Comparison of ENCODE assay signal across 28 cellular contexts in the genomic region with DNA sequence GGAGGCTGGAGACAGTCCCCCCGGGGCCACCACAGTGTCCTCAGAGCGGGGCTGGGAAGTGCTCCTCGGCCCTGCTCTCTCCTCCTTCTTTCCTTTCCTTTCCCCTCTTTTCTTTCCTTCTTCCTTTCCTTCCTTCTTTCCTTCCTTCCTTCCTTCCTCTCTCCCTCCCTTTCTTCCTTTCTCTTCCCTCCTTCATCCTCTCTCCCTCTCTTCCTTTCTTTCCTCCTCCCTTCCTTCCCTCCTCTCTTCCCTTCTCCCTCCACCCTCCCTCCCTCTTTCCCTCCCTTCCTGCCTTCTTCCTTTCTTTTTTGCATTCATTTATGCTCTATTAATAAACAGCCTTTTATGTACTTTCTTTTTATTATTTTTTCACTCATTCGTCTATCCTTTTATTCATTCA.
DNase-seq lines count a peak whose midpoint lies in the region; ATAC-seq and TF ChIP-seq lines count a peak whose summit lies in the region.
"Had no signal": no experiment of that assay in that cellular context is flagged by ENCODE, and none has a peak within 500 bp of the region (broad histone marks: within the 10 kb centered on the region; RNA-seq: fewer than 3 reads in every experiment).

No MANE protein-coding gene starts in this region.

- H3K9me3 ChIP-seq in HEK293 (ENCODE audit: control insufficient read depth, insufficient read depth, low read depth, low read length) (no peaks in the 10 kb centered on the region), RWPE2 (ENCODE audit: severe bottlenecking) (peaks cover 2% of the 10 kb centered on the region)
- H3K9me3 ChIP-seq: A549; BE2C; BLaER1; BLaER1 treated with 17β-estradiol and CSF1 and Interleukin-3, amounts not matched to agents 10 nM and 100 nM; Caco-2 had no signal

- H3K4me1 ChIP-seq in HEK293 (ENCODE audit: control insufficient read depth, insufficient read depth, low read length) (no peaks in the 10 kb centered on the region), RWPE2 (ENCODE audit: insufficient read depth, poor library complexity, severe bottlenecking) (peaks cover 17% of the 10 kb centered on the region)
- H3K4me1 ChIP-seq: A549, BE2C, Caco-2 had no signal

- ATAC-seq in RWPE2 (ENCODE audit: low read depth) (no peak), HG03025 (IDR thresholded peaks at IDR 0.05; ENCODE audit: low FRiP score, unreplicated experiment) (no peak)
- ATAC-seq: A549; CD8-positive, alpha-beta T cell had no signal

- CTCF ChIA-PET in HEK293 (lab: Yijun Ruan, JAX) = no interaction called here

- intact Hi-C loops in dorsolateral prefrontal cortex (cut with DNase I) = loop anchor here in 1 of 2 donors (2.0 kb wide), 1 partner anchor 14 kb away; no protein-coding TSS in a partner anchor

- TF ChIP-seq CTCF in HEK293 (tag by site-specific recombination; IDR thresholded peaks at IDR 0.05) (no peak), RWPE2 (IDR thresholded peaks at IDR 0.05; ENCODE audit: poor library complexity, severe bottlenecking) (no peak), dorsolateral prefrontal cortex (IDR thresholded peaks at IDR 0.05 in 54 of 56, conservative IDR thresholded peaks at IDR 0.05 in 2 of 56; ENCODE audit: low read depth in 1 of 56, partially characterized antibody in 56 of 56) (no peak)

- H3K27ac ChIP-seq in HEK293 (ENCODE audit: extremely low read depth, low read depth, low read length) (no peak overlapping the region), RWPE2 (ENCODE audit: poor library complexity, severe bottlenecking) (no peak overlapping the region), dorsolateral prefrontal cortex (peak overlapping the region in 31 of 59 donors; percentile 18 to 71 (median 53)), substantia nigra (ENCODE audit: low read depth, low read length, poor library complexity, severe bottlenecking) (peak overlapping the region; percentile 65)
- H3K27ac ChIP-seq: 22Rv1; A549; BLaER1; BLaER1 treated with 17β-estradiol and CSF1 and Interleukin-3, amounts not matched to agents 10 nM and 100 nM; C4-2B had no signal

- H3K36me3 ChIP-seq in HEK293 (ENCODE audit: control insufficient read depth in 2 of 2, insufficient read depth in 1 of 2, low read length in 2 of 2) = no peaks in the 10 kb centered on the region
- no peaks in the 10 kb centered on the region for H3K36me3 ChIP-seq in RWPE2 (ENCODE audit: low read depth)
- H3K36me3 ChIP-seq: BE2C; BLaER1; BLaER1 treated with 17β-estradiol and CSF1 and Interleukin-3, amounts not matched to agents 10 nM and 100 nM had no signal

- H3K4me3 ChIP-seq in HEK293 (ENCODE audit: low read depth, low read length) (no peak overlapping the region), RWPE2 (ENCODE audit: severe bottlenecking) (no peak overlapping the region), dorsolateral prefrontal cortex (peak overlapping the region in 1 of 59 donors; percentile 4)
- H3K4me3 ChIP-seq: A549; BLaER1; BLaER1 treated with 17β-estradiol and CSF1 and Interleukin-3, amounts not matched to agents 10 nM and 100 nM had no signal

- POLR2A ChIA-PET in HEK293 (lab: Yijun Ruan, JAX) = no interaction called here

- DNase-seq in RWPE2 (ENCODE audit: low spot score) (peak; percentile 12), dorsolateral prefrontal cortex (no peak), substantia nigra (lab: John Stamatoyannopoulos, UW) (no peak), SK-N-DZ (ENCODE audit: low spot score) (no peak), ecto neural progenitor cell (ENCODE audit: low spot score) (no peak), T-helper 9 cell (no peak)
- DNase-seq: 8988T; ACHN; AML-193; BE2C; Caco-2; Calu3; CD4-positive, CD25-positive, alpha-beta regulatory T cell; CD8-positive, alpha-beta memory T cell; CD8-positive, alpha-beta T cell; COR-L47; DMS 273 treated with DMSO at 0.1 percent for 48 hours; DMS153; DMS53; DND-41; EL had no signal

- no peaks in the 10 kb centered on the region for H3K27me3 ChIP-seq in RWPE2 (ENCODE audit: insufficient read depth, poor library complexity, severe bottlenecking)
- H3K27me3 ChIP-seq in dorsolateral prefrontal cortex = peaks cover 0 to 23% (median 0%) of the 10 kb centered on the region in 45 donors
- H3K27me3 ChIP-seq: BE2C; BLaER1; BLaER1 treated with 17β-estradiol and CSF1 and Interleukin-3, amounts not matched to agents 10 nM and 100 nM had no signal

TF ChIP-seq in HEK293, 187 proteins besides CTCF, POLR2A, EP300 and RAD21:
- TF ChIP-seq PRDM1 (tag by site-specific recombination; IDR thresholded peaks at IDR 0.05) (peak; percentile 67), ZNF366 (tag by site-specific recombination; conservative IDR thresholded peaks at IDR 0.05) (peak; percentile 56; the same call in 1 of the 2 replicates), ZNF121 (tag by site-specific recombination; IDR thresholded peaks at IDR 0.05) (no peak)

Comparison
In these comparisons a context has a peak if more than half of its experiments do, and no peak if none do; other contexts are left out.
1. H3K27ac ChIP-seq: peak in dorsolateral prefrontal cortex (31 of 59) and substantia nigra (single experiment); none in HEK293 (single experiment) and RWPE2 (single experiment).